ENCODE assay signal across 14 cellular contexts in genomic region chr12:119672194-119672593, GRCh38. TPM values are rescaled to one million over a fixed set of nuclear protein-coding genes. Genes with fewer than 3 reads are reported as not detected.
A peak's percentile ranks its signal among the peaks of the same experiment; 100 is the strongest.
DNase-seq lines count a peak whose midpoint lies in the region; ATAC-seq and TF ChIP-seq lines count a peak whose summit lies in the region.
"Had no signal": no experiment of that assay in that cellular context is flagged by ENCODE, and none has a peak within 500 bp of the region (broad histone marks: within the 10 kb centered on the region; RNA-seq: fewer than 3 reads in every experiment).

No MANE protein-coding gene starts in this region.

- DNase-seq in activated naive CD4-positive, alpha-beta T cell treated with anti-CD3 and anti-CD28 coated beads for 36 hours: no peak
- no peak for DNase-seq in activated naive CD4-positive, alpha-beta T cell (lab: John Stamatoyannopoulos, UW)
- DNase-seq in activated T-helper 1 cell treated with anti-CD3 and anti-CD28 coated beads, Interleukin-12 subunit alpha, Interleukin-12 subunit beta, Interleukin-2, Interleukin-4 antibody, amounts not matched to agents 30 ng/mL and 10 ng/mL and 1 ng/mL, durations not matched to agents 14 hours and 24 hours and 36 hours (ENCODE audit: low spot score): no peak
- DNase-seq in lower lobe of right lung (no peak), tibial nerve (ENCODE audit: low spot score in 2 of 2) (no peak), aorta (no peak), Right ventricle myocardium inferior (ENCODE audit: missing footprints) (no peak), SHP77 treated with DMSO at 0.1 percent for 48 hours (lab: John Stamatoyannopoulos, UW) (no peak)
- DNase-seq: mesenchymal stem cell; OCI-M1; stimulated activated CD4-positive, alpha-beta T cell treated with anti-CD3 and anti-CD28 coated beads, Interleukin-2, amount 100 ng/mL, for 48 hours had no signal

- CTCF ChIA-PET in activated naive CD4-positive, alpha-beta T cell treated with anti-CD3 and anti-CD28 coated beads for 36 hours (lab: Charles Lee): interaction anchor here (0.6 to 2.1 kb wide), 2 partner anchors 10 to 26 kb away, joined by 3 to 6 read pairs; no protein-coding TSS in a partner anchor

- TF ChIP-seq POLR2A in tibial nerve (IDR thresholded peaks at IDR 0.05): no peak

- H3K36me3 Mint-ChIP-seq in activated naive CD4-positive, alpha-beta T cell treated with anti-CD3 and anti-CD28 coated beads for 36 hours (ENCODE audit: low read depth): peaks cover 72% of the 10 kb centered on the region
- peaks cover 69% of the 10 kb centered on the region for H3K36me3 Mint-ChIP-seq in activated T-helper 1 cell treated with anti-CD3 and anti-CD28 coated beads, Interleukin-12 subunit alpha, Interleukin-12 subunit beta, Interleukin-2, Interleukin-4 antibody, amounts not matched to agents 30 ng/mL and 10 ng/mL and 1 ng/mL, durations not matched to agents 14 hours and 24 hours and 36 hours (ENCODE audit: low read depth)

- H3K4me1 Mint-ChIP-seq in activated naive CD4-positive, alpha-beta T cell treated with anti-CD3 and anti-CD28 coated beads for 36 hours (ENCODE audit: low read depth): peaks cover 54% of the 10 kb centered on the region
- peaks cover 58% of the 10 kb centered on the region for H3K4me1 Mint-ChIP-seq in activated T-helper 1 cell treated with anti-CD3 and anti-CD28 coated beads, Interleukin-12 subunit alpha, Interleukin-12 subunit beta, Interleukin-2, Interleukin-4 antibody, amounts not matched to agents 30 ng/mL and 10 ng/mL and 1 ng/mL, durations not matched to agents 14 hours and 24 hours and 36 hours (ENCODE audit: low read depth)

- H3K9me3 Mint-ChIP-seq in activated naive CD4-positive, alpha-beta T cell treated with anti-CD3 and anti-CD28 coated beads for 36 hours: no peaks in the 10 kb centered on the region
- no peaks in the 10 kb centered on the region for H3K9me3 Mint-ChIP-seq in activated T-helper 1 cell treated with anti-CD3 and anti-CD28 coated beads, Interleukin-12 subunit alpha, Interleukin-12 subunit beta, Interleukin-2, Interleukin-4 antibody, amounts not matched to agents 30 ng/mL and 10 ng/mL and 1 ng/mL, durations not matched to agents 14 hours and 24 hours and 36 hours

- H3K4me3 Mint-ChIP-seq in activated naive CD4-positive, alpha-beta T cell treated with anti-CD3 and anti-CD28 coated beads for 36 hours: no peak overlapping the region
- no peak overlapping the region for H3K4me3 Mint-ChIP-seq in activated T-helper 1 cell treated with anti-CD3 and anti-CD28 coated beads, Interleukin-12 subunit alpha, Interleukin-12 subunit beta, Interleukin-2, Interleukin-4 antibody, amounts not matched to agents 30 ng/mL and 10 ng/mL and 1 ng/mL, durations not matched to agents 14 hours and 24 hours and 36 hours

- H3K27ac Mint-ChIP-seq in activated naive CD4-positive, alpha-beta T cell treated with anti-CD3 and anti-CD28 coated beads for 36 hours: peak overlapping the region; percentile 93
- H3K27ac Mint-ChIP-seq in activated T-helper 1 cell treated with anti-CD3 and anti-CD28 coated beads, Interleukin-12 subunit alpha, Interleukin-12 subunit beta, Interleukin-2, Interleukin-4 antibody, amounts not matched to agents 30 ng/mL and 10 ng/mL and 1 ng/mL, durations not matched to agents 14 hours and 24 hours and 36 hours: peak overlapping the region; percentile 85

- H3K36me3 ChIP-seq in lower lobe of right lung: peaks cover 65% of the 10 kb centered on the region
- H3K36me3 ChIP-seq in tibial nerve: peaks cover 2 to 66% (median 27%) of the 10 kb centered on the region in 3 donors
- H3K36me3 ChIP-seq in aorta (ENCODE audit: control insufficient read depth in 1 of 2, insufficient read depth in 2 of 2, low read length in 1 of 2): peaks cover 0 to 6% of the 10 kb centered on the region in 2 donors

- H3K27ac ChIP-seq in lower lobe of right lung (peak overlapping the region; percentile 72), tibial nerve (peak overlapping the region in 3 of 4 donors; percentile 14 to 79 (median 62)), aorta (ENCODE audit: low read depth in 1 of 2, low read length in 2 of 2) (no peak overlapping the region)

- intact Hi-C loops in activated naive CD4-positive, alpha-beta T cell treated with anti-CD3 and anti-CD28 coated beads for 36 hours (cut with micrococcal nuclease): no loop called here
- intact Hi-C loops in activated T-helper 1 cell treated with anti-CD3 and anti-CD28 coated beads, Interleukin-12 subunit alpha, Interleukin-12 subunit beta, Interleukin-2, Interleukin-4 antibody, amounts not matched to agents 30 ng/mL and 10 ng/mL and 1 ng/mL, durations not matched to agents 14 hours and 24 hours and 36 hours (cut with micrococcal nuclease): no loop called here
- intact Hi-C loops in lower lobe of right lung (cut with DNase I): no loop called here
- intact Hi-C loops in aorta (cut with DNase I): loop anchor here (5.0 to 10.0 kb wide), 2 partner anchors 213 to 1290 kb away; no protein-coding TSS in a partner anchor
- intact Hi-C loops in Right ventricle myocardium inferior (cut with DNase I): no loop called here

- no peak for TF ChIP-seq EP300 in tibial nerve (IDR thresholded peaks at IDR 0.05)

- no peaks in the 10 kb centered on the region for H3K27me3 Mint-ChIP-seq in activated naive CD4-positive, alpha-beta T cell treated with anti-CD3 and anti-CD28 coated beads for 36 hours (ENCODE audit: low read depth)
- H3K27me3 Mint-ChIP-seq in activated T-helper 1 cell treated with anti-CD3 and anti-CD28 coated beads, Interleukin-12 subunit alpha, Interleukin-12 subunit beta, Interleukin-2, Interleukin-4 antibody, amounts not matched to agents 30 ng/mL and 10 ng/mL and 1 ng/mL, durations not matched to agents 14 hours and 24 hours and 36 hours (ENCODE audit: insufficient read depth): no peaks in the 10 kb centered on the region

- ATAC-seq in lower lobe of right lung: no peak
- ATAC-seq in aorta (ENCODE audit: low FRiP score): no peak
- no peak for ATAC-seq in Right ventricle myocardium inferior
- ATAC-seq: gastroesophageal sphincter, SK-N-SH treated with all-trans-retinoic acid at 6 μM for 48 hours had no signal

- H3K27me3 ChIP-seq in lower lobe of right lung (ENCODE audit: low read depth) (no peaks in the 10 kb centered on the region), tibial nerve (no peaks in the 10 kb centered on the region), aorta (ENCODE audit: control insufficient read depth in 1 of 2, insufficient read depth in 2 of 2, low read length in 1 of 2) (no peaks in the 10 kb centered on the region)
- H3K27me3 ChIP-seq: gastroesophageal sphincter had no signal

- TF ChIP-seq CTCF in lower lobe of right lung (IDR thresholded peaks at IDR 0.05): no peak
- TF ChIP-seq CTCF in tibial nerve (IDR thresholded peaks at IDR 0.05): no peak

- H3K4me3 ChIP-seq in lower lobe of right lung: no peak overlapping the region
- no peak overlapping the region for H3K4me3 ChIP-seq in tibial nerve
- H3K4me3 ChIP-seq in aorta (ENCODE audit: low read length in 2 of 2): no peak overlapping the region
- H3K4me3 ChIP-seq: gastroesophageal sphincter, HAP-1 had no signal

- H3K9me3 ChIP-seq in lower lobe of right lung (no peaks in the 10 kb centered on the region), tibial nerve (no peaks in the 10 kb centered on the region), aorta (ENCODE audit: control insufficient read depth, low read length) (no peaks in the 10 kb centered on the region)
- H3K9me3 ChIP-seq: gastroesophageal sphincter, HAP-1 had no signal

- 89% methylated on average over 8 of the region's 8 CpGs for WGBS in tibial nerve, 2 donors
- 85 to 92% methylated on average over 8 of the region's 8 CpGs for WGBS in aorta, 2 donors

- peaks cover 66% of the 10 kb centered on the region for H3K4me1 ChIP-seq in lower lobe of right lung
- H3K4me1 ChIP-seq in tibial nerve: peaks cover 0 to 34% (median 18%) of the 10 kb centered on the region in 4 donors
- no peaks in the 10 kb centered on the region for H3K4me1 ChIP-seq in aorta (ENCODE audit: control insufficient read depth in 1 of 2, insufficient read depth in 2 of 2, low read length in 2 of 2)

RNA-seq across cellular contexts. Expression of gene PRKAB1, which starts 4.3 kb away (rescaled TPM):
- 10 to 100 TPM; 34.3 to 39.8 TPM for total RNA-seq in activated naive CD4-positive, alpha-beta T cell treated with anti-CD3 and anti-CD28 coated beads for 36 hours
- 30.3 and 33.7 TPM in 2 replicates for total RNA-seq in activated T-helper 1 cell treated with anti-CD3 and anti-CD28 coated beads, Interleukin-12 subunit alpha, Interleukin-12 subunit beta, Interleukin-2, Interleukin-4 antibody, amounts not matched to agents 30 ng/mL and 10 ng/mL and 1 ng/mL, durations not matched to agents 14 hours and 24 hours and 36 hours
- total RNA-seq in lower lobe of right lung: 45.6 TPM
- total RNA-seq in tibial nerve: 10 to 100 TPM; 24.5 to 40.6 (median 28.3) TPM
- 10 to 100 TPM; 25.6 to 27.0 TPM for total RNA-seq in aorta
- polyA plus RNA-seq in aorta: 10 to 100 TPM in 1 of 2 donors, 1 to 10 TPM in 1; 8.8 to 25.0 TPM
- 12.1 TPM for total RNA-seq in Right ventricle myocardium inferior

Comparison
In these comparisons a context has a peak if more than half of its experiments do, and no peak if none do; other contexts are left out.
1. H3K27ac ChIP-seq: peak in lower lobe of right lung (single experiment) and tibial nerve (3 of 4); none in aorta (0 of 2).
2. intact Hi-C loops: an anchor here in aorta (5.0 to 10.0 kb wide); none called in activated naive CD4-positive, alpha-beta T cell treated with anti-CD3 and anti-CD28 coated beads for 36 hours, activated T-helper 1 cell treated with anti-CD3 and anti-CD28 coated beads, Interleukin-12 subunit alpha, Interleukin-12 subunit beta, Interleukin-2, Interleukin-4 antibody, amounts not matched to agents 30 ng/mL and 10 ng/mL and 1 ng/mL, durations not matched to agents 14 hours and 24 hours and 36 hours, lower lobe of right lung and Right ventricle myocardium inferior.